Comparison of ENCODE assay signal across 1 cellular context in the genomic region with DNA sequence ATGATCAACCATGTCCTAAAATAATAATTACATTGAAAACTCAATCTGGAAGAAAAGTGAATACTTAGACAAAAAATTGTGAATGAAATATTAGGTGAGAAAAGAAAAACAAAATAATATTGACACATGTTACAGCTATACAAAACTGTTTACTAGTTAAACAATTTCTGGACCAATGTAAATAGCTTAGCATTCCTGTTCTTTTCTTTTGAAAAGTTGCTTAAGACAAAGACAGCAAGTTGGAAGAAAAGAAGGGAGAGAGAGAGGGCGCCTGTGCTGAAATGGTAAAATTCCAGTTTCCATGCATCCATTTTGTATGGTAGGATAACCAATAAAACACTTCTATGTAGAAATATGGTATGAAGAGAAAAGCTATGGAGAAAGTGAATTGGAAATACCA.
TF ChIP-seq lines count a peak whose summit lies in the region.

No MANE protein-coding gene starts in this region.

TF ChIP-seq in HepG2, 621 proteins besides CTCF, POLR2A, EP300 and RAD21 (continued from another document):
- TF ChIP-seq, protein P1, sequence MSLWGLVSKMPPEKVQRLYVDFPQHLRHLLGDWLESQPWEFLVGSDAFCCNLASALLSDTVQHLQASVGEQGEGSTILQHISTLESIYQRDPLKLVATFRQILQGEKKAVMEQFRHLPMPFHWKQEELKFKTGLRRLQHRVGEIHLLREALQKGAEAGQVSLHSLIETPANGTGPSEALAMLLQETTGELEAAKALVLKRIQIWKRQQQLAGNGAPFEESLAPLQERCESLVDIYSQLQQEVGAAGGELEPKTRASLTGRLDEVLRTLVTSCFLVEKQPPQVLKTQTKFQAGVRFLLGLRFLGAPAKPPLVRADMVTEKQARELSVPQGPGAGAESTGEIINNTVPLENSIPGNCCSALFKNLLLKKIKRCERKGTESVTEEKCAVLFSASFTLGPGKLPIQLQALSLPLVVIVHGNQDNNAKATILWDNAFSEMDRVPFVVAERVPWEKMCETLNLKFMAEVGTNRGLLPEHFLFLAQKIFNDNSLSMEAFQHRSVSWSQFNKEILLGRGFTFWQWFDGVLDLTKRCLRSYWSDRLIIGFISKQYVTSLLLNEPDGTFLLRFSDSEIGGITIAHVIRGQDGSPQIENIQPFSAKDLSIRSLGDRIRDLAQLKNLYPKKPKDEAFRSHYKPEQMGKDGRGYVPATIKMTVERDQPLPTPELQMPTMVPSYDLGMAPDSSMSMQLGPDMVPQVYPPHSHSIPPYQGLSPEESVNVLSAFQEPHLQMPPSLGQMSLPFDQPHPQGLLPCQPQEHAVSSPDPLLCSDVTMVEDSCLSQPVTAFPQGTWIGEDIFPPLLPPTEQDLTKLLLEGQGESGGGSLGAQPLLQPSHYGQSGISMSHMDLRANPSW (CRISPR knock-in tag; IDR thresholded peaks at IDR 0.05; ENCODE audit: borderline replicate concordance), result 0 out of 2 replicates have a peak, but pooled peaks have one; percentile 36
- TF ChIP-seq ZMYM4 (CRISPR knock-in tag; IDR thresholded peaks at IDR 0.05), result no peak
- TF ChIP-seq, protein P2, sequence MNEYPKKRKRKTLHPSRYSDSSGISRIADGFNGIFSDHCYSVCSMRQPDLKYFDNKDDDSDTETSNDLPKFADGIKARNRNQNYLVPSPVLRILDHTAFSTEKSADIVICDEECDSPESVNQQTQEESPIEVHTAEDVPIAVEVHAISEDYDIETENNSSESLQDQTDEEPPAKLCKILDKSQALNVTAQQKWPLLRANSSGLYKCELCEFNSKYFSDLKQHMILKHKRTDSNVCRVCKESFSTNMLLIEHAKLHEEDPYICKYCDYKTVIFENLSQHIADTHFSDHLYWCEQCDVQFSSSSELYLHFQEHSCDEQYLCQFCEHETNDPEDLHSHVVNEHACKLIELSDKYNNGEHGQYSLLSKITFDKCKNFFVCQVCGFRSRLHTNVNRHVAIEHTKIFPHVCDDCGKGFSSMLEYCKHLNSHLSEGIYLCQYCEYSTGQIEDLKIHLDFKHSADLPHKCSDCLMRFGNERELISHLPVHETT (CRISPR knock-in tag; conservative IDR thresholded peaks at IDR 0.05), result no peak
- TF ChIP-seq ZNF775 (CRISPR knock-in tag; IDR thresholded peaks at IDR 0.05; ENCODE audit: borderline replicate concordance), result no peak
- no peak for TF ChIP-seq IKZF4 (CRISPR knock-in tag; IDR thresholded peaks at IDR 0.05; ENCODE audit: borderline replicate concordance, low read depth, not compliant biosample characterization)
TF ChIP-seq in HepG2: peak in this region for 29.
